Comparison of ENCODE assay signal across 9 cellular contexts in the genomic region with DNA sequence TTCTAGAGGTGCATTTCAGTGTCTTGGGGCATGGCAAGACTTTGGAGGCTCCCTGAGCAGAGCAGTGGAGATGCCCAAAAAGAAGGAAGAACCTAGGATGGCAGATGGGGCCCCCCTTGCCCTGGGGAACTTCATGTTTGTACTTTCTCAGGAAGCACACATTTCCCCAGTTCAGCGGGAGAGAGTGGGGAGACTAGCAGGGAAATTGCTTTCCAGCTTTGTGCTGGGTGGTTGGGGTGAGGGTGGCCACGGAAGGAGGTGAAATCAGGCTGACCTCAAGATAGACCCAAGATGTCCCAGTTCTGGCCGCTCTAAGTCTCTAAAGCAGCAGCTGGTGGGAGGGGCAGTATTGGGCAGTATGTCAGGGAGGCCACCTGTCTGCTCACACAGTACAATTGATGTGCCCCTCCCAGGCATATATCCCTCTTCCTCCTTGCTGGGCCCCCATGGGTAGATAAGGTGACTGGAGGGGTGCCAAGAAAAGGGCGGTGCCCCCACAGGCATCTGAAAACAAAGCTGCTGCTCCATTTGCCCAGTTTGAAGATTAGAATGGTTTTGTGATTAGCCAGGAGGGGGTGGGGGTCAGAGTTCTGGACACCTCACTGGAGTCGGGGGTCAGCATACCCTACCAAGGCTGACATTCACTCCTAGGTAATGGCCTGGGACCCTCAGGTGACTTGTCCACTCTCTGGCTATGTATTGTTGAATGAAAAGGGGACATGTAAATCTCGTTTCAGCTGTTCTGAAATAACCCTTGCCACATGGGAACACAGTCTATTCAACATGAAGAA. TPM values are rescaled to one million over a fixed set of nuclear protein-coding genes. Genes with fewer than 3 reads are reported as not detected.
A peak's percentile ranks its signal among the peaks of the same experiment; 100 is the strongest.
DNase-seq lines count a peak whose midpoint lies in the region; ATAC-seq and TF ChIP-seq lines count a peak whose summit lies in the region.
"Had no signal": no experiment of that assay in that cellular context is flagged by ENCODE, and none has a peak within 500 bp of the region (broad histone marks: within the 10 kb centered on the region; RNA-seq: fewer than 3 reads in every experiment).

No MANE protein-coding gene starts in this region.

- H3K27me3 ChIP-seq in colonic mucosa (no peaks in the 10 kb centered on the region), aorta (ENCODE audit: control insufficient read depth in 1 of 2, insufficient read depth in 2 of 2, low read length in 1 of 2) (no peaks in the 10 kb centered on the region)

- H3K36me3 ChIP-seq in colonic mucosa, result no peaks in the 10 kb centered on the region
- peaks cover 26% of the 10 kb centered on the region for H3K36me3 ChIP-seq in mesodermal cell (ENCODE audit: control insufficient read depth, insufficient read depth, low read length)
- no peaks in the 10 kb centered on the region for H3K36me3 ChIP-seq in aorta (ENCODE audit: control insufficient read depth in 1 of 2, insufficient read depth in 2 of 2, low read length in 1 of 2)

- ATAC-seq in aorta (ENCODE audit: low FRiP score) (peak; percentile 2), GM21619 (IDR thresholded peaks at IDR 0.05; ENCODE audit: unreplicated experiment) (no peak)
- no peak for ATAC-seq in stimulated activated naive CD8-positive, alpha-beta T cell treated with anti-CD3 and anti-CD28 coated beads, Interleukin-15, amount 100 ng/mL, for 72 hours

- no peak overlapping the region for H3K27ac Mint-ChIP-seq in stimulated activated naive CD8-positive, alpha-beta T cell treated with anti-CD3 and anti-CD28 coated beads, Interleukin-15, amount 100 ng/mL, for 72 hours
- H3K27ac Mint-ChIP-seq: memory B cell had no signal

- no peak for TF ChIP-seq CTCF in colonic mucosa (IDR thresholded peaks at IDR 0.05)

- H3K27ac ChIP-seq in colonic mucosa (peak overlapping the region; percentile 95), mesodermal cell (ENCODE audit: low read depth, low read length, severe bottlenecking) (peak overlapping the region; percentile 100), aorta (ENCODE audit: low read depth in 1 of 2, low read length in 2 of 2) (peak overlapping the region; percentile 92 to 97)

- peaks cover 9% of the 10 kb centered on the region for H3K4me1 Mint-ChIP-seq in stimulated activated naive CD8-positive, alpha-beta T cell treated with anti-CD3 and anti-CD28 coated beads, Interleukin-15, amount 100 ng/mL, for 72 hours

- H3K9me3 Mint-ChIP-seq in stimulated activated naive CD8-positive, alpha-beta T cell treated with anti-CD3 and anti-CD28 coated beads, Interleukin-15, amount 100 ng/mL, for 72 hours, result no peaks in the 10 kb centered on the region
- H3K9me3 Mint-ChIP-seq: memory B cell had no signal

- peak overlapping the region; percentile 33 to 76 for H3K9ac ChIP-seq in colonic mucosa (ENCODE audit: low read depth in 2 of 2, low read length in 2 of 2)

- H3K9me3 ChIP-seq in colonic mucosa, result no peaks in the 10 kb centered on the region
- H3K9me3 ChIP-seq in mesodermal cell (ENCODE audit: control insufficient read depth, low read length), result no peaks in the 10 kb centered on the region
- no peaks in the 10 kb centered on the region for H3K9me3 ChIP-seq in aorta (ENCODE audit: control insufficient read depth, low read length)

- peak; percentile 1 for DNase-seq in NCI-H2196 (lab: John Stamatoyannopoulos, UW; ENCODE audit: unreplicated experiment)
- DNase-seq in NCI-H2196 treated with DMSO at 0.1 percent for 48 hours (lab: John Stamatoyannopoulos, UW; ENCODE audit: unreplicated experiment), result no peak
- DNase-seq in colonic mucosa, result peak; percentile 96
- peak; percentile 60 to 75 for DNase-seq in aorta
- DNase-seq in head of caudate nucleus, result no peak
- DNase-seq in stimulated activated naive CD8-positive, alpha-beta T cell treated with anti-CD3 and anti-CD28 coated beads, Interleukin-15, amount 100 ng/mL, for 72 hours, result no peak

- H3K4me1 ChIP-seq in colonic mucosa, result peaks cover 39% of the 10 kb centered on the region
- H3K4me1 ChIP-seq in mesodermal cell (ENCODE audit: control insufficient read depth, insufficient read depth, low read length, poor library complexity, severe bottlenecking), result peaks cover 64% of the 10 kb centered on the region
- peaks cover 2 to 8% of the 10 kb centered on the region in 2 donors for H3K4me1 ChIP-seq in aorta (ENCODE audit: control insufficient read depth in 1 of 2, insufficient read depth in 2 of 2, low read length in 2 of 2)

- intact Hi-C loops in colonic mucosa (cut with DNase I), result no loop called here
- intact Hi-C loops in aorta (cut with DNase I), result loop anchor here (2.0 to 5.0 kb wide), 2 partner anchors 96 to 192 kb away; a partner anchor contains a TSS
- intact Hi-C loops in head of caudate nucleus (cut with DNase I), result loop anchor here (10.0 kb wide), 2 partner anchors 94 to 204 kb away; a partner anchor contains a TSS

- H3K4me3 Mint-ChIP-seq in stimulated activated naive CD8-positive, alpha-beta T cell treated with anti-CD3 and anti-CD28 coated beads, Interleukin-15, amount 100 ng/mL, for 72 hours, result no peak overlapping the region
- H3K4me3 Mint-ChIP-seq: memory B cell had no signal

- H3K4me3 ChIP-seq in colonic mucosa (no peak overlapping the region), mesodermal cell (ENCODE audit: extremely low read depth, insufficient read depth, low read length, poor library complexity, severe bottlenecking) (no peak overlapping the region), aorta (ENCODE audit: low read length in 2 of 2) (no peak overlapping the region)

- WGBS in mesodermal cell (ENCODE audit: insufficient coverage in 2 of 2), 2 experiments, result 100% methylated on average over 2 of the region's 6 CpGs
- 6 to 7% methylated on average over 6 of the region's 6 CpGs for WGBS in aorta, 2 donors

- H3K27me3 Mint-ChIP-seq in stimulated activated naive CD8-positive, alpha-beta T cell treated with anti-CD3 and anti-CD28 coated beads, Interleukin-15, amount 100 ng/mL, for 72 hours, result peaks cover 19% of the 10 kb centered on the region
- H3K27me3 Mint-ChIP-seq: memory B cell had no signal

RNA-seq across cellular contexts. Expression of a gene that starts 17.1 kb away (rescaled TPM):
- total RNA-seq in colonic mucosa, result 10 to 100 TPM; 27.8 to 38.6 TPM
- polyA plus RNA-seq in mesodermal cell (2013, experiment 1 of 2), result 20.3 TPM
- 17.8 TPM for polyA plus RNA-seq in mesodermal cell (2013, experiment 2 of 2)
- total RNA-seq in aorta, result 10 to 100 TPM; 38.8 to 41.9 TPM
- polyA plus RNA-seq in aorta, result 10 to 100 TPM; 22.3 to 75.0 TPM

RNA-seq across cellular contexts. Expression of a gene that starts 33.8 kb away (rescaled TPM):
- 1 to 10 TPM in 1 of 2 donors, under 1 TPM in 1; 0.88 to 1.7 TPM for total RNA-seq in colonic mucosa
- polyA plus RNA-seq in mesodermal cell (2013, experiment 1 of 2), result 0.92 TPM
- polyA plus RNA-seq in mesodermal cell (2013, experiment 2 of 2), result 0.71 TPM
- total RNA-seq in aorta, result 1 to 10 TPM in 1 of 2 donors, under 1 TPM in 1; 0.62 to 1.3 TPM
- 1 to 10 TPM in 1 of 2 donors, under 1 TPM in 1; 0.50 to 7.6 TPM for polyA plus RNA-seq in aorta

RNA-seq across cellular contexts. Expression of a gene that starts 43.0 kb away (rescaled TPM):
- 100 to 1,000 TPM in 1 of 2 donors, 10 to 100 TPM in 1; 94.2 to 176 TPM for total RNA-seq in colonic mucosa
- 68.8 TPM for polyA plus RNA-seq in mesodermal cell (2013, experiment 1 of 2)
- 60.4 TPM for polyA plus RNA-seq in mesodermal cell (2013, experiment 2 of 2)
- total RNA-seq in aorta, result 10 to 100 TPM; 34.0 to 43.2 TPM
- 10 to 100 TPM; 23.0 to 89.5 TPM for polyA plus RNA-seq in aorta

RNA-seq across cellular contexts. Expression of a gene that starts 48.0 kb away (rescaled TPM):
- total RNA-seq in colonic mucosa (10 to 100 TPM; 79.6 to 83.0 TPM), aorta (10 to 100 TPM; 31.9 to 34.2 TPM)
- polyA plus RNA-seq in mesodermal cell (2013, experiment 1 of 2), result 39.2 TPM
- polyA plus RNA-seq in mesodermal cell (2013, experiment 2 of 2), result 34.6 TPM
- polyA plus RNA-seq in aorta, result 10 to 100 TPM; 33.8 to 38.6 TPM

RNA-seq across cellular contexts. Expression of a gene that starts 58.6 kb away (rescaled TPM):
- 10 to 100 TPM in 1 of 2 donors, 1 to 10 TPM in 1; 2.2 to 11.6 TPM for total RNA-seq in colonic mucosa
- polyA plus RNA-seq in mesodermal cell (2013, experiment 1 of 2), result 13.9 TPM
- 12.8 TPM for polyA plus RNA-seq in mesodermal cell (2013, experiment 2 of 2)
- total RNA-seq in aorta, result 1 to 10 TPM; 3.9 to 5.2 TPM
- 10 to 100 TPM in 1 of 2 donors, 1 to 10 TPM in 1; 3.8 to 14.4 TPM for polyA plus RNA-seq in aorta

Comparison
In these comparisons a context has a peak if more than half of its experiments do, and no peak if none do; other contexts are left out.
1. DNase-seq: peak in NCI-H2196 (single experiment), colonic mucosa (single experiment) and aorta (2 of 2); none in NCI-H2196 treated with DMSO at 0.1 percent for 48 hours (single experiment), head of caudate nucleus (0 of 42) and stimulated activated naive CD8-positive, alpha-beta T cell treated with anti-CD3 and anti-CD28 coated beads, Interleukin-15, amount 100 ng/mL, for 72 hours (0 of 2).
2. Peak in every context shown above with its lines, with median percentiles within 50 percentile points of each other: H3K27ac ChIP-seq.